Comparison of ENCODE assay signal across 1 cellular context in the genomic region with DNA sequence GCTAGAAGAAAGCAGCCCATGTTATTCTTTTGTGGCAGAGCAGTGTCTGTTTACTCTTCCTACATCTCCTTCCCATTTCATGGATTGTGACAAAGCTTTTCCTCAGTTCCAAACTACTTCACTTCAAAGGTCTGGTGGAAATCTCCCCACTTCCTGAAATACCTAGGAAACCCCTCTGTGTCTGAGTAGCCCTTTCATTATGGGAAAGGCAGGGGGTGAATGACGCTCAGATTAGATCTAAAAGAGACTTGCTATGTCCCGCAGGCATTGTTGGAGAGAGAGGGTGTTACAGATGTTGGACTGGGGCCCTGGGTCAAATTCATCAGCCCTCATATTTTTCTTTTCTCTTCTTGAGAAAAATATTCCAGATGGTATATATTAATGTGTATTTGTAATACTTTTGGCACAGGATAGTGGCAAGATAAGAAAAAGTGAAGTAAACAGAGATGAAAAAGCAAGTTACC.
TF ChIP-seq lines count a peak whose summit lies in the region.

No MANE protein-coding gene starts in this region.

TF ChIP-seq in HepG2, 621 proteins besides CTCF, POLR2A, EP300 and RAD21 (continued from another document):
- TF ChIP-seq SOX13 (IDR thresholded peaks at IDR 0.05) (no peak), SOX13 (CRISPR knock-in tag; conservative IDR thresholded peaks at IDR 0.05 in 1 of 2, IDR thresholded peaks at IDR 0.05 in 1 of 2) (peak in 1 of 2 experiments; percentile 12; a peak in 1 of 4 replicates), ZNF564 (CRISPR knock-in tag; IDR thresholded peaks at IDR 0.05) (no peak), TFDP2 (CRISPR knock-in tag; IDR thresholded peaks at IDR 0.05) (no peak), SIN3B (IDR thresholded peaks at IDR 0.05; ENCODE audit: low read length) (no peak), HMG20A (CRISPR knock-in tag; IDR thresholded peaks at IDR 0.05; ENCODE audit: borderline replicate concordance) (0 out of 2 replicates have a peak, but pooled peaks have one; percentile 34), SOX5 (CRISPR knock-in tag; IDR thresholded peaks at IDR 0.05; ENCODE audit: borderline replicate concordance) (peak; percentile 23; the same call in 1 of the 2 replicates), ZNF629 (CRISPR knock-in tag; conservative IDR thresholded peaks at IDR 0.05) (peak; percentile 77), ARID5B (CRISPR knock-in tag; IDR thresholded peaks at IDR 0.05) (peak; percentile 24; the same call in 1 of the 2 replicates)
